In genomic region chr14:99683619-99684355, GRCh38 we compare ENCODE assay signal across 1 cellular context.
TF ChIP-seq lines count a peak whose summit lies in the region.

TSS of gene CYP46A1 (plus strand) at chr14:99684298. CDS start at chr14:99684418, 120 bp downstream.

TF ChIP-seq in HEK293, 187 proteins besides CTCF, POLR2A, EP300 and RAD21 (continued from another document):
- no peak for TF ChIP-seq INSM2 (tag by site-specific recombination; IDR thresholded peaks at IDR 0.05)
- no peak for TF ChIP-seq ZFP37 (tag by site-specific recombination; IDR thresholded peaks at IDR 0.05)
- peak; percentile 89 for TF ChIP-seq PATZ1 (tag by site-specific recombination; IDR thresholded peaks at IDR 0.05)
- TF ChIP-seq TCF7L2 (IDR thresholded peaks at IDR 0.05; ENCODE audit: borderline replicate concordance, low read depth, low read length) = no peak
- peak; percentile 98 for TF ChIP-seq ZBTB7A (tag by site-specific recombination; IDR thresholded peaks at IDR 0.05; ENCODE audit: low read depth)
- TF ChIP-seq SP3 (tag by site-specific recombination; IDR thresholded peaks at IDR 0.05) = peak; percentile 95
TF ChIP-seq in HEK293: peak in this region for 34.
